ENCODE assay signal across 29 cellular contexts in the genomic region with DNA sequence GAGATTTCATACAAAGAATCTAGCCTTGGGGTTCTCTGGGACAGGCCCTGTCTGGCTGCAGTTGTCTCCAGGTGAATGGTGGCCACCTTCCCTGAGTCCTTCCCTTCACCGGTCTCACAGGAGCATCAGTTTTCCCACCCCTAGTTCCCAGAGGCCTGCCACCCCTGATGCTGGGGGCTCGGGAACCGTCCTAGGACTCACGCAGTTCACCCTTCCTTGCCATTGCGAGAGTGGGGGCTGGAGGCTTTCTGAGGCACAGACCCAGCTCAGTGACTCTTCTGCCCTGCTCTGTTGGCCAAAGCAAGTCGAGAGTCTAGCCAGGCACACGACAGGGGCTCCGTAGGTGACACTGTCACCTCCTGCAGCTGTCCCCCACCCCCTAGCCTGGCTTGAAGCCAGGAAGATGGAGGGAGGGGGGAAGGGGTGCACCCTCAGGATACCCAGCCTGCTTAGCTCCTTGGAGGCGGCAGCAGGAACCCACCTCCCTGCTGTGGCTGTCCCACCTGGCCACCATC.
"Had no signal": no experiment of that assay in that cellular context is flagged by ENCODE, and none has a peak within 500 bp of the region (broad histone marks: within the 10 kb centered on the region; RNA-seq: fewer than 3 reads in every experiment).

No MANE protein-coding gene starts in this region.

- H3K36me3 Mint-ChIP-seq: type B pancreatic cell had no signal

- H2AFZ ChIP-seq: parathyroid adenoma had no signal

- ATAC-seq: effector memory CD8-positive, alpha-beta T cell; left ventricle myocardium superior; mucosa of descending colon; natural killer cell treated with Interleukin-12 subunit alpha and Interleukin-12 subunit beta and Interleukin-15 and Interleukin-18, amount 100 ng/mL, for 72 hours; psoas muscle; right cardiac atrium; stimulated activated naive CD8-positive, alpha-beta T cell treated with anti-CD3 and anti-CD28 coated beads, Interleukin-15, amount 100 ng/mL, for 72 hours had no signal

- H3K27ac ChIP-seq: coronary artery, esophagus squamous epithelium, parathyroid adenoma, psoas muscle, skin epidermis, tibial artery had no signal

- H3K4me1 ChIP-seq: esophagus squamous epithelium, parathyroid adenoma, psoas muscle, tibial artery had no signal

- H3K27ac Mint-ChIP-seq: effector memory CD8-positive, alpha-beta T cell; immature natural killer cell; memory B cell; natural killer cell treated with Interleukin-12 subunit alpha and Interleukin-12 subunit beta and Interleukin-15 and Interleukin-18, amount 100 ng/mL, for 72 hours; stimulated activated naive CD8-positive, alpha-beta T cell treated with anti-CD3 and anti-CD28 coated beads, Interleukin-15, amount 100 ng/mL, for 72 hours; type B pancreatic cell had no signal

- H3K4me3 Mint-ChIP-seq: effector memory CD8-positive, alpha-beta T cell; immature natural killer cell; memory B cell; naive B cell; natural killer cell treated with Interleukin-12 subunit alpha and Interleukin-12 subunit beta and Interleukin-15 and Interleukin-18, amount 100 ng/mL, for 72 hours; neural crest cell; stimulated activated naive CD8-positive, alpha-beta T cell treated with anti-CD3 and anti-CD28 coated beads, Interleukin-15, amount 100 ng/mL, for 72 hours; type B pancreatic cell had no signal

- H3K9me3 ChIP-seq: mucosa of descending colon had no signal

- H3K9ac ChIP-seq: parathyroid adenoma had no signal

- H3K4me3 ChIP-seq: coronary artery, esophagus squamous epithelium, lung, mucosa of descending colon, psoas muscle, skin epidermis, tibial artery had no signal

- H3K36me3 ChIP-seq: esophagus squamous epithelium, tibial artery had no signal

- H3K4me1 Mint-ChIP-seq: immature natural killer cell; memory B cell; stimulated activated naive CD8-positive, alpha-beta T cell treated with anti-CD3 and anti-CD28 coated beads, Interleukin-15, amount 100 ng/mL, for 72 hours had no signal

- DNase-seq: central memory CD4-positive, alpha-beta T cell; dermis blood vessel endothelial cell; effector memory CD8-positive, alpha-beta T cell; erythroblast; esophagus squamous epithelium; foreskin melanocyte; glutamatergic neuron; hypothalamus; immature natural killer cell; islet precursor cell; left ventricle myocardium superior; mucosa of descending colon; naive B cell; right cardiac atrium; stimulated activated CD4-positive, alpha-beta T cell treated with anti-CD3 and anti-CD28 coated beads, Interleukin-15, amount 100 ng/mL, for 24 hours; stimulated activated CD4-positive, alpha-beta T cell treated with anti-CD3 and anti-CD28 coated beads, Interleukin-2, amount 100 ng/mL, for 48 hours; stimulated activated CD8-positive, alpha-beta memory T cell treated with anti-CD3 and anti-CD28 coated beads, Interleukin-4, amount 100 ng/mL, for 48 hours; stimulated activated naive CD4-positive, alpha-beta T cell; stimulated activated naive CD8-positive, alpha-beta T cell treated with anti-CD3 and anti-CD28 coated beads, Interleukin-15, amount 100 ng/mL, for 72 hours had no signal
